23 cellular contexts compared by ENCODE assay signal in the genomic region with DNA sequence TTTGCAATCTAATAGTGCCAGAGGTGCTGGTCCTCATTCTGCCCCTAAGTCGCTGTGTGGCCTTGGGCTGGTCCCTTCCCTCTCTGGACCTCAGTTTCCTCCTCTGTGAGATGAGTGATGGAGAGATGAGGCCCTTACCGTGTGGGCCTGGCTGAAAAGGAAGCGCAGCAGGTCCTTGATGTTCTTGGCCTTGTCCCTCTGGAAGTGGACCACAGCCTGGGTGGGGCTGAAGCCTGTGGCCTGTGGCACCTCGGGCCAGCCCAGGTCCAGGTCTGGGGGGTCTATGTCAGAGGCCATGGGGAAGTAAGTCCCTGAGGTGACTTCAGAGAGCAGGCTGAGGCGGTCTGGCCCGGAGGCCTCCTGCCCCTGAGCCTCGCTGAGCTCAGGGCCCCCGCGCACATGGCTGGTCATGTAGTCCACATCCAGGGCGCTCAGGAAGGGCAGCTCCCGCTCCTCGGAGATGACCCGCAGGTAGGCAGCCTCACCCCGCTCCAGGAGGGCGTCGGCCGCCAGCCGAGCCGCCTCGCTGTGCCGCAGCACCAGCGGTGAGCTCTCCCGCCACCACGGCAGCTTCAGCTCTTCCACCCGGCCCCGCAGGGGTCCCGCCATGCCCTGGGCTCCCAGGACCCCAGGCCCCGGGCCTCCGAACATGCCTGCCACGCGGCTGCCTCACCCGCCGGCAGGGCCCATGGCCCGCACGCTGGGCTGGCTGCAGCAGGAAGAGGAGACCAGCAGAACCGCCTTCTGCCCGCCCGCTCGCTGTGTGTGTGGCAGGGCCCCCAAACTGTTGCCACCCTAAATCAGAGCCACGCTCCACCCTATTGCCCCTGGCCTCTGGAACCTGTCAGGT. TPM values are rescaled to one million over a fixed set of nuclear protein-coding genes. Genes with fewer than 3 reads are reported as not detected.
"Had no signal": no experiment of that assay in that cellular context is flagged by ENCODE, and none has a peak within 500 bp of the region (broad histone marks: within the 10 kb centered on the region; RNA-seq: fewer than 3 reads in every experiment).

A gene (minus strand): TSS at position 772 of the 850 bp plus-strand sequence. CDS start 121 bp downstream, at position 651.

- H3K9me3 ChIP-seq: psoas muscle, thoracic aorta, upper lobe of left lung had no signal

- H3K4me1 Mint-ChIP-seq: activated naive CD4-positive, alpha-beta T cell treated with anti-CD3 and anti-CD28 coated beads, Interleukin-2, amount 50 U/mL, for 24 hours; mesothelial cell of epicardium had no signal

- H3K27me3 ChIP-seq: cardiac muscle cell, upper lobe of left lung had no signal

- H3K9me3 Mint-ChIP-seq: activated naive CD4-positive, alpha-beta T cell treated with anti-CD3 and anti-CD28 coated beads, Interleukin-2, amount 50 U/mL, for 24 hours; mesothelial cell of epicardium; natural killer cell treated with Interleukin-12 subunit alpha and Interleukin-12 subunit beta and Interleukin-15 and Interleukin-18, amount 100 ng/mL, for 72 hours; T-helper 1 cell treated with Interleukin-12 subunit alpha and Interleukin-12 subunit beta and Interleukin-4 antibody, amounts not matched to agents 30 μg/mL and 1 μg/mL, for 36 hours had no signal

- H3K36me3 Mint-ChIP-seq: activated naive CD4-positive, alpha-beta T cell treated with anti-CD3 and anti-CD28 coated beads, Interleukin-2, amount 50 U/mL, for 24 hours; mesothelial cell of epicardium; natural killer cell treated with Interleukin-12 subunit alpha and Interleukin-12 subunit beta and Interleukin-15 and Interleukin-18, amount 100 ng/mL, for 72 hours had no signal

- DNase-seq: activated CD4-positive, CD25-positive, alpha-beta regulatory T cell treated with anti-CD3 and anti-CD28 coated beads, Interleukin-2, amount 50 U/mL, for 72 hours; activated CD8-positive, alpha-beta memory T cell treated with anti-CD3 and anti-CD28 coated beads for 24 hours; activated CD8-positive, alpha-beta memory T cell treated with anti-CD3 and anti-CD28 coated beads, Interleukin-2, amount 50 U/mL, for 48 hours; activated effector memory CD4-positive, alpha-beta T cell treated with anti-CD3 and anti-CD28 coated beads, Interleukin-2, amount 50 U/mL, for 16 hours; activated T-cell treated with anti-CD3 and anti-CD28 coated beads, Interleukin-2, amount 50 U/mL, for 48 hours; dermis blood vessel endothelial cell; effector memory CD4-positive, alpha-beta T cell; hypothalamus; right cardiac atrium; small intestine; stimulated activated CD4-positive, alpha-beta T cell treated with anti-CD3 and anti-CD28 coated beads, Interleukin-15, amount 100 ng/mL, for 24 hours; stimulated activated CD4-positive, alpha-beta T cell treated with anti-CD3 and anti-CD28 coated beads, Interleukin-2, amount 100 ng/mL, for 48 hours had no signal

- H3K27me3 Mint-ChIP-seq: activated naive CD4-positive, alpha-beta T cell treated with anti-CD3 and anti-CD28 coated beads, Interleukin-2, amount 50 U/mL, for 24 hours had no signal

- H3K4me3 ChIP-seq: cardiac muscle cell, psoas muscle, thoracic aorta, upper lobe of left lung had no signal

- H3K27ac ChIP-seq: cardiac muscle cell, psoas muscle, thoracic aorta, upper lobe of left lung had no signal

- H3K4me1 ChIP-seq: psoas muscle, upper lobe of left lung had no signal

- H3K27ac Mint-ChIP-seq: activated naive CD4-positive, alpha-beta T cell treated with anti-CD3 and anti-CD28 coated beads, Interleukin-2, amount 50 U/mL, for 24 hours; mesothelial cell of epicardium; T-helper 1 cell treated with Interleukin-12 subunit alpha and Interleukin-12 subunit beta and Interleukin-4 antibody, amounts not matched to agents 30 μg/mL and 1 μg/mL, for 36 hours had no signal

- FAIRE-seq: frontal cortex, small intestine had no signal

- H3K36me3 ChIP-seq: cardiac muscle cell, thoracic aorta, upper lobe of left lung had no signal

- H3K4me3 Mint-ChIP-seq: activated naive CD4-positive, alpha-beta T cell treated with anti-CD3 and anti-CD28 coated beads, Interleukin-2, amount 50 U/mL, for 24 hours; mesothelial cell of epicardium; natural killer cell treated with Interleukin-12 subunit alpha and Interleukin-12 subunit beta and Interleukin-15 and Interleukin-18, amount 100 ng/mL, for 72 hours; T-helper 1 cell treated with Interleukin-12 subunit alpha and Interleukin-12 subunit beta and Interleukin-4 antibody, amounts not matched to agents 30 μg/mL and 1 μg/mL, for 36 hours had no signal

- ATAC-seq: natural killer cell treated with Interleukin-12 subunit alpha and Interleukin-12 subunit beta and Interleukin-15 and Interleukin-18, amount 100 ng/mL, for 72 hours; psoas muscle; right cardiac atrium had no signal

RNA-seq across cellular contexts. Expression of the gene that starts here (rescaled TPM):
- total RNA-seq: cardiac muscle cell, chondrocyte, dermis blood vessel endothelial cell, frontal cortex, lung microvascular endothelial cell, mesothelial cell of epicardium, psoas muscle, right cardiac atrium, thoracic aorta, upper lobe of left lung had no signal
- polyA plus RNA-seq: cardiac muscle cell, right cardiac atrium had no signal
